Comparison of ENCODE assay signal across 10 cellular contexts in the genomic region with DNA sequence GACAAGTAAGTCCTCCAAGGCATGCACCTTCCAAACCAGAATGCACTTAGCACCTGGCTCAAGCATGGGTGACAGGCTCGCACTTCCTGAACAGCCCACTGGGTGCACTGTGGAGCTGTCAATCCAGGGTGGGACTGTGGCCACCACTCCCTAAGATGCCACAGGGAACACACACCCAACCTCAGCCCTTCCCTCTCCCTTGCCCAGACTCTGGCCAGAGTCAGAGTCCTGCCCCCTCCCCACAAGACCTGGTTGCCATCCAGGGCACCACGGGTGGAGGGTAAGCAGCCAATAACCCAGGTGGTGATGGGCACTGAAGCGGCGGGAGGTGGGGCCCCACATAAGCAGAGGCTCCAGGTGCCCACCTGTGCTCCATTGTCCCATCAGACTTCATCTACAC.
A peak's percentile ranks its signal among the peaks of the same experiment; 100 is the strongest.
DNase-seq lines count a peak whose midpoint lies in the region; ATAC-seq and TF ChIP-seq lines count a peak whose summit lies in the region.
"Had no signal": no experiment of that assay in that cellular context is flagged by ENCODE, and none has a peak within 500 bp of the region (broad histone marks: within the 10 kb centered on the region; RNA-seq: fewer than 3 reads in every experiment).

No MANE protein-coding gene starts in this region.

- no peak overlapping the region for H3K4me3 Mint-ChIP-seq in MCF 10A (ENCODE audit: unreplicated experiment)
- H3K4me3 Mint-ChIP-seq in nephron progenitor cell, result no peak overlapping the region

- H3K4me3 ChIP-seq in breast epithelium, result no peak overlapping the region
- H3K4me3 ChIP-seq: skin epidermis had no signal

- H3K9me3 ChIP-seq in breast epithelium, result no peaks in the 10 kb centered on the region

- H3K36me3 ChIP-seq in breast epithelium, result no peaks in the 10 kb centered on the region

- H3K27ac Mint-ChIP-seq in MCF 10A (ENCODE audit: low read depth, unreplicated experiment), result no peak overlapping the region
- H3K27ac Mint-ChIP-seq in nephron progenitor cell, result no peak overlapping the region
- H3K27ac Mint-ChIP-seq: activated naive CD4-positive, alpha-beta T cell treated with anti-CD3 and anti-CD28 coated beads, Interleukin-2, amount 50 U/mL, for 72 hours had no signal

- no TSS peak for BruUV-seq in MCF 10A (replicated peaks; lab: Mats Ljungman, UMichigan)

- intact Hi-C loops in MCF 10A (cut with micrococcal nuclease) (loop anchor here (10.0 kb wide), 1 partner anchor 69 kb away; no protein-coding TSS in a partner anchor), breast epithelium (cut with DNase I; ENCODE audit: low total_unique reads) (no loop called here)

- H3K4me1 ChIP-seq in breast epithelium, result no peaks in the 10 kb centered on the region

- peak; percentile 71 for ATAC-seq in HG03025 (IDR thresholded peaks at IDR 0.05; ENCODE audit: low FRiP score, unreplicated experiment)
- ATAC-seq: activated naive CD4-positive, alpha-beta T cell treated with anti-CD3 and anti-CD28 coated beads, Interleukin-2, amount 50 U/mL, for 72 hours had no signal

- H3K36me3 Mint-ChIP-seq in MCF 10A (ENCODE audit: insufficient read depth, unreplicated experiment) (no peaks in the 10 kb centered on the region), nephron progenitor cell (ENCODE audit: low read depth) (no peaks in the 10 kb centered on the region)
- H3K36me3 Mint-ChIP-seq: activated naive CD4-positive, alpha-beta T cell treated with anti-CD3 and anti-CD28 coated beads, Interleukin-2, amount 50 U/mL, for 72 hours had no signal

- CTCF ChIA-PET in MCF 10A (lab: Yijun Ruan, JAX), result no interaction called here

- DNase-seq in MCF 10A (ENCODE audit: unreplicated experiment) (peak; percentile 24), breast epithelium (ENCODE audit: low spot score in 2 of 2) (no peak), SW480 (ENCODE audit: low spot score) (peak; percentile 14), nephron progenitor cell (peak; percentile 25), NCI-H2196 treated with DMSO at 0.1 percent for 48 hours (lab: John Stamatoyannopoulos, UW; ENCODE audit: unreplicated experiment) (no peak), NCI-H187 treated with DMSO at 0.1 percent for 48 hours (lab: John Stamatoyannopoulos, UW) (no peak), NCI-H2227 treated with DMSO at 0.1 percent for 48 hours (lab: John Stamatoyannopoulos, UW) (no peak)

- no peaks in the 10 kb centered on the region for H3K4me1 Mint-ChIP-seq in MCF 10A (ENCODE audit: insufficient read depth, unreplicated experiment)
- H3K4me1 Mint-ChIP-seq in nephron progenitor cell, result no peaks in the 10 kb centered on the region

- H3K27ac ChIP-seq in breast epithelium, result no peak overlapping the region

- POLR2A ChIA-PET in MCF 10A (lab: Yijun Ruan, JAX), result interaction anchor here (1.0 kb wide), 1 partner anchor 19 kb away, joined by 3 read pairs; no protein-coding TSS in a partner anchor

- no peak for TF ChIP-seq POLR2A in breast epithelium (IDR thresholded peaks at IDR 0.05)

- TF ChIP-seq CTCF in MCF 10A (IDR thresholded peaks at IDR 0.05; ENCODE audit: unreplicated experiment) (peak; percentile 18), breast epithelium (IDR thresholded peaks at IDR 0.05) (no peak), nephron progenitor cell (IDR thresholded peaks at IDR 0.05) (no peak)

- no peaks in the 10 kb centered on the region for H3K27me3 ChIP-seq in breast epithelium

- H3K9me3 Mint-ChIP-seq in MCF 10A (ENCODE audit: unreplicated experiment) (no peaks in the 10 kb centered on the region), nephron progenitor cell (peaks cover 3% of the 10 kb centered on the region)

- H3K27me3 Mint-ChIP-seq in MCF 10A (ENCODE audit: insufficient read depth, unreplicated experiment) (no peaks in the 10 kb centered on the region), nephron progenitor cell (ENCODE audit: low read depth, poor library complexity) (peaks cover 3% of the 10 kb centered on the region)

Comparison
In these comparisons a context has a peak if more than half of its experiments do, and no peak if none do; other contexts are left out.
1. DNase-seq: peak in MCF 10A (single experiment), SW480 (single experiment) and nephron progenitor cell (single experiment); none in breast epithelium (0 of 2), NCI-H2196 treated with DMSO at 0.1 percent for 48 hours (single experiment), NCI-H187 treated with DMSO at 0.1 percent for 48 hours (single experiment) and NCI-H2227 treated with DMSO at 0.1 percent for 48 hours (single experiment).